ENCODE assay signal across 28 cellular contexts in genomic region chr10:663466-663751, GRCh38. TPM values are rescaled to one million over a fixed set of nuclear protein-coding genes. Genes with fewer than 3 reads are reported as not detected.
DNase-seq lines count a peak whose midpoint lies in the region; FAIRE-seq and TF ChIP-seq lines count a peak whose summit lies in the region.
"Had no signal": no experiment of that assay in that cellular context is flagged by ENCODE, and none has a peak within 500 bp of the region (broad histone marks: within the 10 kb centered on the region; RNA-seq: fewer than 3 reads in every experiment).

No MANE protein-coding gene starts in this region.

- TF ChIP-seq POLR2A in testis (IDR thresholded peaks at IDR 0.05), result no peak

- no peak overlapping the region for H3K4me2 ChIP-seq in neuronal stem cell (ENCODE audit: insufficient read depth, low read length, poor library complexity, severe bottlenecking)
- H3K4me2 ChIP-seq in osteoblast (ENCODE audit: insufficient read depth, low read length), result no peak overlapping the region

- H3K36me3 ChIP-seq in bronchial epithelial cell (ENCODE audit: control insufficient read depth, insufficient read depth, low read length) (no peaks in the 10 kb centered on the region), neuronal stem cell (replicated peaks in 1 of 2; ENCODE audit: control insufficient read depth in 2 of 2, insufficient read depth in 2 of 2, low read length in 2 of 2) (no peaks in the 10 kb centered on the region), testis (ENCODE audit: low read depth, missing control alignments) (no peaks in the 10 kb centered on the region), osteoblast (ENCODE audit: insufficient read depth, low read length) (no peaks in the 10 kb centered on the region)
- H3K36me3 ChIP-seq: breast epithelium had no signal

- no peak overlapping the region for H2BK120ac ChIP-seq in neuronal stem cell (ENCODE audit: low read depth, low read length)

- H2BK15ac ChIP-seq in neuronal stem cell (ENCODE audit: low read length), result no peak overlapping the region

- no peak overlapping the region for H2AFZ ChIP-seq in neuronal stem cell (ENCODE audit: low read length)
- H2AFZ ChIP-seq in osteoblast (ENCODE audit: low read length), result no peak overlapping the region

- H3K79me2 ChIP-seq in osteoblast (ENCODE audit: insufficient read depth, low read length), result peaks cover 95% of the 10 kb centered on the region

- no CpG with 5 or more reads among the region's 9 CpGs for WGBS in neuronal stem cell (ENCODE audit: extremely low coverage in 2 of 2, insufficient read length in 2 of 2, insufficient replicate concordance in 1 of 2), 2 donors
- WGBS in testis, 2 donors, result 86 to 88% methylated on average over 9 of the region's 9 CpGs

- H3K4me3 ChIP-seq in bronchial epithelial cell (ENCODE audit: low read depth, low read length) (no peak overlapping the region), neuronal stem cell (ENCODE audit: low read length in 2 of 2) (no peak overlapping the region), testis (no peak overlapping the region), osteoblast (ENCODE audit: insufficient read depth, low read length) (no peak overlapping the region)
- H3K4me3 ChIP-seq: breast epithelium had no signal

- no peak overlapping the region for H3K23ac ChIP-seq in neuronal stem cell (ENCODE audit: low read depth, low read length, poor library complexity)

- intact Hi-C loops in testis (cut with DNase I; ENCODE audit: low total_unique reads), result no loop called here

- H3K79me1 ChIP-seq in neuronal stem cell (ENCODE audit: low read depth, low read length), result peaks cover 18% of the 10 kb centered on the region

- peak; percentile 32 for FAIRE-seq in bronchial epithelial cell (lab: Jason Lieb, UNC)
- FAIRE-seq: colon, G401.6, keratinocyte had no signal

- H2AK5ac ChIP-seq in neuronal stem cell (ENCODE audit: low read depth, low read length), result no peak overlapping the region

- no peak for DNase-seq in bronchial epithelial cell (ENCODE audit: low read depth)
- DNase-seq in neuronal stem cell (ENCODE audit: low spot score), result no peak
- no peak for DNase-seq in testis
- no peak for DNase-seq in 8988T
- DNase-seq in AML-193 (lab: John Stamatoyannopoulos, UW), result no peak
- no peak for DNase-seq in osteoblast (ENCODE audit: insufficient read length, low spot score, missing footprints)
- no peak for DNase-seq in inferior parietal cortex (ENCODE audit: extremely low spot score)
- DNase-seq: activated CD8-positive, alpha-beta T cell treated with anti-CD3 and anti-CD28 coated beads for 36 hours; amniotic stem cell; effector CD4-positive, alpha-beta T cell; Kasumi-1; left ventricle myocardium superior; mesendoderm; natural killer cell; NCI-H1436 treated with DMSO at 0.1 percent for 48 hours; NCI-H345; SHP77; stimulated activated CD4-positive, alpha-beta T cell treated with anti-CD3 and anti-CD28 coated beads, Interleukin-12 subunit alpha, Interleukin-12 subunit beta, amount 100 ng/mL, for 4 hours; stimulated activated CD4-positive, alpha-beta T cell treated with anti-CD3 and anti-CD28 coated beads, Interleukin-2, amount 100 ng/mL, for 48 hours; stimulated activated naive CD8-positive, alpha-beta T cell treated with anti-CD3 and anti-CD28 coated beads, Interleukin-15, amount 100 ng/mL, for 72 hours; trophoblast cell had no signal

- H3K4me1 ChIP-seq in neuronal stem cell (ENCODE audit: control insufficient read depth in 2 of 2, insufficient read depth in 1 of 2, low read depth in 1 of 2, low read length in 2 of 2) (peaks cover 32 to 42% of the 10 kb centered on the region in 2 donors), testis (peaks cover 43% of the 10 kb centered on the region), osteoblast (ENCODE audit: insufficient read depth, low read length) (peaks cover 27% of the 10 kb centered on the region)
- H3K4me1 ChIP-seq: breast epithelium had no signal

- H4K8ac ChIP-seq in neuronal stem cell (ENCODE audit: low read depth, low read length), result no peak overlapping the region

- H3K4ac ChIP-seq in neuronal stem cell (ENCODE audit: low read length), result no peak overlapping the region

- TF ChIP-seq CTCF in bronchial epithelial cell (IDR thresholded peaks at IDR 0.05; ENCODE audit: insufficient read depth, low read length, severe bottlenecking) (no peak), testis (IDR thresholded peaks at IDR 0.05) (no peak), osteoblast (IDR thresholded peaks at IDR 0.05; ENCODE audit: extremely low read depth, low read depth, low read length) (no peak)

- no peak overlapping the region for H3K14ac ChIP-seq in neuronal stem cell (ENCODE audit: low read length)

- H4K91ac ChIP-seq in neuronal stem cell (ENCODE audit: low read depth, low read length, poor library complexity), result no peak overlapping the region

- H3K27ac ChIP-seq in layer of hippocampus (ENCODE audit: low read depth, low read length) (peak overlapping the region; percentile 91), neuronal stem cell (replicated peaks; ENCODE audit: low read length) (peak overlapping the region; percentile 25), testis (peak overlapping the region; percentile 63 to 84), osteoblast (ENCODE audit: low read depth, low read length) (no peak overlapping the region)
- H3K27ac ChIP-seq: breast epithelium, epithelial cell of prostate had no signal

- H3K9me3 ChIP-seq in neuronal stem cell (replicated peaks in 1 of 2; ENCODE audit: control insufficient read depth in 2 of 2, insufficient read depth in 1 of 2, low read depth in 1 of 2, low read length in 2 of 2) (peaks cover 0 to 4% of the 10 kb centered on the region in 2 donors), testis (no peaks in the 10 kb centered on the region), osteoblast (ENCODE audit: low read depth, low read length) (no peaks in the 10 kb centered on the region)
- H3K9me3 ChIP-seq: breast epithelium, Caco-2 had no signal

- H3K27me3 ChIP-seq in bronchial epithelial cell (ENCODE audit: control insufficient read depth, insufficient read depth, low read length), result no peaks in the 10 kb centered on the region
- H3K27me3 ChIP-seq in layer of hippocampus (ENCODE audit: control insufficient read depth, insufficient read depth, low read length), result no peaks in the 10 kb centered on the region
- H3K27me3 ChIP-seq in neuronal stem cell (ENCODE audit: control insufficient read depth in 3 of 3, insufficient read depth in 3 of 3, low read depth in 1 of 3, low read length in 3 of 3), result no peaks in the 10 kb centered on the region
- H3K27me3 ChIP-seq in testis, result no peaks in the 10 kb centered on the region
- no peaks in the 10 kb centered on the region for H3K27me3 ChIP-seq in osteoblast (ENCODE audit: insufficient read depth, low read length)
- H3K27me3 ChIP-seq: breast epithelium had no signal

- H3K18ac ChIP-seq in neuronal stem cell (ENCODE audit: low read length), result peak overlapping the region; percentile 64

- H2BK12ac ChIP-seq in neuronal stem cell (ENCODE audit: low read length), result no peak overlapping the region

- H4K20me1 ChIP-seq in osteoblast (ENCODE audit: insufficient read depth, low read length), result peaks cover 37% of the 10 kb centered on the region

- H3K9ac ChIP-seq in neuronal stem cell (ENCODE audit: low read depth, low read length, poor library complexity), result no peak overlapping the region

- no peak overlapping the region for H2BK5ac ChIP-seq in neuronal stem cell (ENCODE audit: low read length)

RNA-seq across cellular contexts. Expression of gene DIP2C, which starts 26.1 kb away (rescaled TPM):
- 0.53 and 0.64 TPM in 2 replicates for total RNA-seq in bronchial epithelial cell
- polyA plus RNA-seq in neuronal stem cell (2013, experiment 1 of 2), result 8.1 TPM
- polyA plus RNA-seq in neuronal stem cell (2013, experiment 2 of 2), result 8.4 TPM
- total RNA-seq in testis, result 10 to 100 TPM; 30.1 to 43.4 TPM
- 14.9 TPM for polyA plus RNA-seq in testis (ENCODE audit: insufficient read depth, low read depth, low replicate concordance)
- total RNA-seq in osteoblast, result 32.4 and 36.9 TPM in 2 replicates

Comparison
In these comparisons a context has a peak if more than half of its experiments do, and no peak if none do; other contexts are left out.
1. RNA of gene DIP2C, which starts 26.1 kb away (total RNA-seq): 30.1 to 43.4 TPM in testis and 32.4 to 36.9 TPM in osteoblast; 0.53 to 0.64 TPM in bronchial epithelial cell; every median in the first group is over 10 times any median in the second.